Comparison of ENCODE assay signal across 8 cellular contexts in the genomic region with DNA sequence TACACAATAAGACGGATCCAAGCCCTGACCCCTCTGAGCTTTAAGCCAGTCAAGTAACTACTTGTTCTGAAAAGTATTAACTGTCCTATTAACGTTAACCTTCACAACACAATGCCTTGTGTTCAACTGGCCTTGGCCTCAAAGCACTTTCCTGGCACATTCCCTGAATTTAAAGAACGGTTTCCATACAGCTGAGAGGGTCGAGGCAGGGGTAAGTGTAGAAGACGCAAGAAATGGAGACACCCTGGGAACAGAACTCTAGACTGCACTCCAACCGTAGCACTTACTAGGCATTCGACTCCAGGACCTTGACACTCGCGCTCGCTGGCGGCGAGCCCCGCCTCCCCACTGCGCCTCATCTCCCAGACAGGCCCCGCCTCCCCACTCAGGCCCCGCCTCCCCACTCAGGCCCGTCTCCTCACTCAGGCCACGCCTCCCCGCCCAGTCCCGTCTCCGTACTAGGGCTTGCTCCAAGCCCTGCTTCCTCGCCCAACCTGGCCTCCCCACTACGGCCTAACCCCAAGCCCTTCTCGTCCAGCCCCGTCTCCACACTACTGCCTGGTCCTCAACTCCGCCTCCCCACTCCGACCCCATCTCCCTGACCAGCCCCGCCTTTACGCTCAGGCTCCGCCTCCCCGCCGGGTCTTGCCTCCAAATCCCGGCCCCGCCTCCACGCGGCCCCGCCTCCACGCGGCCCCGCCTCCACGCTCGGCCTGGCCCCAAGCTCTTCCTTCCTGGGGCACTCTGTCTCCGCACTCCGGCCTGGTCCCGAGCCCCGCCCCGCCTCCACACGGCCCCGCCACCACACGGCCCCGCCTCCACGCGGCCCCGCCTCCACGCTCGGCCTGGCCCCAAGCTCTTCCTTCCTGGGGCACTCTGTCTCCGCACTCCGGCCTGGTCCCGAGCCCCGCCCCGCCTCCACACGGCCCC. TPM values are rescaled to one million over a fixed set of nuclear protein-coding genes. Genes with fewer than 3 reads are reported as not detected.
DNase-seq lines count a peak whose midpoint lies in the region; TF ChIP-seq lines count a peak whose summit lies in the region.

No MANE protein-coding gene starts in this region.

- H3K4me1 ChIP-seq in suprapubic skin, result peaks cover 37% of the 10 kb centered on the region

- H3K4me3 Mint-ChIP-seq in activated naive CD4-positive, alpha-beta T cell treated with anti-CD3 and anti-CD28 coated beads, Interleukin-2, amount 10 ng/mL, durations not matched to agents 7 days and 5 days, result peak overlapping the region; percentile 94

- peaks cover 12% of the 10 kb centered on the region for H3K36me3 Mint-ChIP-seq in activated naive CD4-positive, alpha-beta T cell treated with anti-CD3 and anti-CD28 coated beads, Interleukin-2, amount 10 ng/mL, durations not matched to agents 7 days and 5 days

- H3K36me3 ChIP-seq in suprapubic skin, result no peaks in the 10 kb centered on the region

- CTCF ChIA-PET in activated naive CD4-positive, alpha-beta T cell treated with anti-CD3 and anti-CD28 coated beads, Interleukin-2, amount 10 ng/mL, durations not matched to agents 7 days and 5 days (lab: Charles Lee), result interaction anchor here (1.2 kb wide), 1 partner anchor 167 kb away, joined by 5 read pairs; no protein-coding TSS in a partner anchor

- TF ChIP-seq POLR2A in NB4 (IDR thresholded peaks at IDR 0.05; ENCODE audit: extremely low read depth, insufficient read length), result peak; percentile 42
- TF ChIP-seq POLR2A in suprapubic skin (IDR thresholded peaks at IDR 0.05), result no peak

- DNase-seq in GM03348 (ENCODE audit: low spot score) (peak; percentile 94), HFF-Myc (ENCODE audit: extremely low read depth, low read depth) (peak; percentile 79), NB4 (ENCODE audit: low read depth) (peak; percentile 98), SK-MEL-5 (ENCODE audit: low read depth, low spot score) (peak; percentile 93), germinal center (ENCODE audit: low spot score) (peak; percentile 93), occipital lobe (lab: John Stamatoyannopoulos, UW) (peak; percentile 97), suprapubic skin (ENCODE audit: low spot score in 2 of 2) (peak; percentile 99)
- DNase-seq in activated naive CD4-positive, alpha-beta T cell treated with anti-CD3 and anti-CD28 coated beads, Interleukin-2, amount 10 ng/mL, durations not matched to agents 7 days and 5 days, result peak; percentile 98

- H3K27me3 ChIP-seq in suprapubic skin, result no peaks in the 10 kb centered on the region

- peak overlapping the region; percentile 99 for H3K27ac Mint-ChIP-seq in activated naive CD4-positive, alpha-beta T cell treated with anti-CD3 and anti-CD28 coated beads, Interleukin-2, amount 10 ng/mL, durations not matched to agents 7 days and 5 days

- peaks cover 41% of the 10 kb centered on the region for H3K4me1 Mint-ChIP-seq in activated naive CD4-positive, alpha-beta T cell treated with anti-CD3 and anti-CD28 coated beads, Interleukin-2, amount 10 ng/mL, durations not matched to agents 7 days and 5 days

- no peaks in the 10 kb centered on the region for H3K9me3 Mint-ChIP-seq in activated naive CD4-positive, alpha-beta T cell treated with anti-CD3 and anti-CD28 coated beads, Interleukin-2, amount 10 ng/mL, durations not matched to agents 7 days and 5 days

- H3K9me3 ChIP-seq in suprapubic skin, result no peaks in the 10 kb centered on the region

- H3K4me3 ChIP-seq in HFF-Myc (replicated peaks; ENCODE audit: low read depth, low read length), result peak overlapping the region; percentile 50
- H3K4me3 ChIP-seq in NB4 (ENCODE audit: low read depth, low read length), result peak overlapping the region; percentile 68
- peak overlapping the region; percentile 59 for H3K4me3 ChIP-seq in suprapubic skin

- peak overlapping the region; percentile 89 for H3K27ac ChIP-seq in suprapubic skin

- in situ Hi-C loops in SK-MEL-5 (cut with HindIII; ENCODE audit: low pct_unique_long_range_greater_than_20kb, low sequenced_read_pairs), result no loop called here

- no peak for TF ChIP-seq EP300 in suprapubic skin (IDR thresholded peaks at IDR 0.05)

- peaks cover 4% of the 10 kb centered on the region for H3K27me3 Mint-ChIP-seq in activated naive CD4-positive, alpha-beta T cell treated with anti-CD3 and anti-CD28 coated beads, Interleukin-2, amount 10 ng/mL, durations not matched to agents 7 days and 5 days

- TF ChIP-seq CTCF in HFF-Myc (IDR thresholded peaks at IDR 0.05; ENCODE audit: low read depth, low read length, missing control alignments) (no peak), NB4 (IDR thresholded peaks at IDR 0.05; ENCODE audit: low read depth, low read length) (no peak), suprapubic skin (IDR thresholded peaks at IDR 0.05) (no peak)

- 3% methylated on average over 53 of the region's 62 CpGs for WGBS in suprapubic skin

RNA-seq across cellular contexts. Expression of a gene that starts 0.9 kb away (rescaled TPM):
- 27.4 and 29.8 TPM in 2 replicates for total RNA-seq in SK-MEL-5 (2014; rRNA removed; shearing (Covaris generic))
- 18.2 and 23.3 TPM in 2 replicates for polyA plus RNA-seq in SK-MEL-5 (2015; cell fraction: cytosol; rRNA removed)
- 34.0 and 38.9 TPM in 2 replicates for polyA plus RNA-seq in SK-MEL-5 (2015; cell fraction: nucleus; rRNA removed)
- total RNA-seq in occipital lobe (15.3 TPM), suprapubic skin (10 to 100 TPM; 20.8 to 31.4 (median 26.5) TPM)

Comparison
In these comparisons a context has a peak if more than half of its experiments do, and no peak if none do; other contexts are left out.
1. Peak in every context shown above with its lines: DNase-seq, H3K4me3 ChIP-seq and H3K27ac ChIP-seq.